10 cellular contexts compared by ENCODE assay signal in the genomic region with DNA sequence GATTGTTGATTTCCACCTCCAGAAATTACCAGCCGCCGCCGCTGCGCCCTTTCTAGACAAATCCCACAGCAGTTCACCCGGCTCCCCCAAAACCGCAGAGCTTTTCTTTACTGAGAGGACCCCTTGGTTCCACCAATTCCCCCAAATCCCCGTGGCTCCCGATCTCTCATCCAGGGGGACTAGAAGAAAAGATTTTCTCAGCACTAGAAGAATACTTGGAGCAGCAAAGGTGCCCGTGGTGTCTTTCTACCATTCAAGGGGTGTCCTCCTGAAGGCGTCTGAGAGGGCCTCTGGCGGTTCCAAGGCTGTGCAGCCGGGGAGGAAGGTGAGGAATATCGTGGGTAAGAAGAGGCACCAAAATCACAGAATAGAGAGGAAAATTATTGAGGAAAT. TPM values are rescaled to one million over a fixed set of nuclear protein-coding genes. Genes with fewer than 3 reads are reported as not detected.
DNase-seq lines count a peak whose midpoint lies in the region; ATAC-seq and TF ChIP-seq lines count a peak whose summit lies in the region.
"Had no signal": no experiment of that assay in that cellular context is flagged by ENCODE, and none has a peak within 500 bp of the region (broad histone marks: within the 10 kb centered on the region; RNA-seq: fewer than 3 reads in every experiment).

No MANE protein-coding gene starts in this region.

- no peaks in the 10 kb centered on the region for H3K9me3 ChIP-seq in Peyer's patch

- no peak overlapping the region for H3K4me3 Mint-ChIP-seq in glutamatergic neuron (ENCODE audit: unreplicated experiment)
- H3K4me3 Mint-ChIP-seq: endodermal cell had no signal

- ATAC-seq in sciatic nerve, result no peak

- no peaks in the 10 kb centered on the region for H3K4me1 Mint-ChIP-seq in glutamatergic neuron (ENCODE audit: low read depth, unreplicated experiment)
- H3K4me1 Mint-ChIP-seq: endodermal cell had no signal

- no peak for TF ChIP-seq POLR2A in Peyer's patch (IDR thresholded peaks at IDR 0.05)

- no peak overlapping the region for H3K27ac Mint-ChIP-seq in glutamatergic neuron (ENCODE audit: unreplicated experiment)
- H3K27ac Mint-ChIP-seq: endodermal cell had no signal

- H3K27me3 ChIP-seq in Peyer's patch, result no peaks in the 10 kb centered on the region

- intact Hi-C loops in sciatic nerve (cut with DNase I), result no loop called here

- H3K36me3 ChIP-seq in Peyer's patch, result no peaks in the 10 kb centered on the region

- H3K4me3 ChIP-seq in Peyer's patch (peak overlapping the region in 3 of 4 donors; percentile 19 to 60 (median 54)), fibroblast of pulmonary artery (replicated peaks; ENCODE audit: low read depth, low read length) (peak overlapping the region; percentile 41)

- no peak for TF ChIP-seq CTCF in Peyer's patch (IDR thresholded peaks at IDR 0.05)
- no peak for TF ChIP-seq CTCF in fibroblast of pulmonary artery (IDR thresholded peaks at IDR 0.05; ENCODE audit: low read length, missing control alignments)
- TF ChIP-seq CTCF in glutamatergic neuron (IDR thresholded peaks at IDR 0.05; ENCODE audit: partially characterized antibody, unreplicated experiment), result no peak

- H3K27me3 Mint-ChIP-seq in glutamatergic neuron (ENCODE audit: unreplicated experiment), result peaks cover 49% of the 10 kb centered on the region

- H3K4me1 ChIP-seq in Peyer's patch, result peaks cover 0 to 73% (median 0%) of the 10 kb centered on the region in 4 donors

- H3K9me3 Mint-ChIP-seq in glutamatergic neuron (ENCODE audit: unreplicated experiment), result peaks cover 6% of the 10 kb centered on the region
- H3K9me3 Mint-ChIP-seq: endodermal cell had no signal

- no peaks in the 10 kb centered on the region for H3K36me3 Mint-ChIP-seq in glutamatergic neuron (ENCODE audit: unreplicated experiment)

- DNase-seq in Peyer's patch (no peak), fibroblast of pulmonary artery (ENCODE audit: low read depth) (no peak), sciatic nerve (ENCODE audit: low spot score) (peak; percentile 64), NCI-H2171 (lab: John Stamatoyannopoulos, UW) (no peak), glutamatergic neuron (no peak)
- DNase-seq in activated CD4-positive, alpha-beta T cell treated with anti-CD3 and anti-CD28 coated beads for 48 hours, result no peak
- DNase-seq: activated naive CD4-positive, alpha-beta T cell treated with anti-CD3 and anti-CD28 coated beads, Interleukin-2, amount 50 U/mL, for 16 hours; C1 segment of cervical spinal cord; NCI-H446 had no signal

- H3K27ac ChIP-seq in Peyer's patch, result peak overlapping the region; percentile 51 to 93 (median 85)

RNA-seq across cellular contexts. Expression of gene HOXA2, which starts 13.5 kb away (rescaled TPM):
- total RNA-seq in Peyer's patch (10 to 100 TPM in 1 of 4 donors, 1 to 10 TPM in 3; 4.7 to 24.8 (median 8.9) TPM), sciatic nerve (3.9 TPM), glutamatergic neuron (ENCODE audit: unreplicated experiment) (not detected)
- total RNA-seq: endodermal cell had no signal

RNA-seq across cellular contexts. Expression of gene HOXA4, which starts 14.5 kb away (rescaled TPM):
- total RNA-seq in Peyer's patch (10 to 100 TPM in 1 of 4 donors, 1 to 10 TPM in 3; 2.6 to 11.5 (median 5.9) TPM), sciatic nerve (10.0 TPM), glutamatergic neuron (ENCODE audit: unreplicated experiment) (not detected)
- total RNA-seq: endodermal cell had no signal

RNA-seq across cellular contexts. Expression of gene HOXA1, which starts 20.2 kb away (rescaled TPM):
- total RNA-seq in Peyer's patch, result 1 to 10 TPM; 1.7 to 5.3 (median 1.9) TPM
- 0.98 TPM for total RNA-seq in sciatic nerve
- total RNA-seq in glutamatergic neuron (ENCODE audit: unreplicated experiment), result not detected
- total RNA-seq: endodermal cell had no signal

RNA-seq across cellular contexts. Expression of gene HOXA5, which starts 27.5 kb away (rescaled TPM):
- total RNA-seq in Peyer's patch, result 10 to 100 TPM in 3 of 4 donors, 1 to 10 TPM in 1; 8.3 to 24.3 (median 20.1) TPM
- 20.1 TPM for total RNA-seq in sciatic nerve
- not detected for total RNA-seq in glutamatergic neuron (ENCODE audit: unreplicated experiment)
- total RNA-seq: endodermal cell had no signal

RNA-seq across cellular contexts. Expression of gene HOXA6, which starts 31.6 kb away (rescaled TPM):
- total RNA-seq in Peyer's patch (10 to 100 TPM; 18.7 to 45.0 (median 30.7) TPM), sciatic nerve (15.8 TPM), glutamatergic neuron (ENCODE audit: unreplicated experiment) (not detected)
- total RNA-seq: endodermal cell had no signal
